9 cellular contexts compared by ENCODE assay signal in the genomic region with DNA sequence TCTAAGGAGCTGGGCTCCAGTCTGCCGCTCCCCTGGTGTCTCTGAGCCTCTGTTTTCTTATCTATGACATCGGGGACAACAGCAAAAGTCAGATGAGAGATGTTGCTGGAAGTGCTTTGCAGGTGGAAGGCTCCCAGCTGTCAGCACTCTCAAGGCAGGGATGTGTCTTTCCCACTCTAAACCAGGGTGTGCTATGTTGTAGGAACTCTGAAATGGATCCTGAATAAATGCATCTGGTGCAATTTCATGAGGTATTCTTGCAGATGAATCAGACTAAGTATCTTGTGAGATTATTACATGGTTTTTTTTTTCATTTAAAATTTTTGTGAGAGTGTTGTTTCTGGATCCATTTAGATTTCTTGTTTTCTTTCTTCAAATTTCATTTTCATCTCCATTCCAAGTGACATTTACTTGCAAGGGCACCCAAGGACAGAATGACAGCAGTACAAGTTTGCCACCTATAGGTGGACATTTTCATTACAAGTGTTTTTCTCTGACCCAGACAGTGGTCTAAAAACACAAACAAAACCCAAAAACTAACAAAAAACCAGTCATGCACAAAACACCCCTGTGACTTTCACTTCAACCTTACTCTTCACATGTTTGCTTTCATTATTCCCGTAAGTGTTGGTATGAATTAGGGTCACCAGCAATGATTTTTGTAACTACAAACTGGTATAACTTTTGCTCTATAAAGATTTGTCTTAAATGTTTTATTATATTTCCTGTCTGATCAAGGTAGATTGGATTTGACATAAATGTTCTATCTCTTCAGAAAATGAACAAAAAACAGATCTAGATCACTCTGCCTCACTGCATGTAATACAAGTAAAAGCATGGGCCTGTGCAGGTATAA. TPM values are rescaled to one million over a fixed set of nuclear protein-coding genes. Genes with fewer than 3 reads are reported as not detected.
DNase-seq lines count a peak whose midpoint lies in the region; ATAC-seq and TF ChIP-seq lines count a peak whose summit lies in the region.
"Had no signal": no experiment of that assay in that cellular context is flagged by ENCODE, and none has a peak within 500 bp of the region (broad histone marks: within the 10 kb centered on the region; RNA-seq: fewer than 3 reads in every experiment).

No MANE protein-coding gene starts in this region.

- H3K27me3 ChIP-seq in gastrocnemius medialis = peaks cover 0 to 3% (median 0%) of the 10 kb centered on the region in 3 donors

- H3K36me3 Mint-ChIP-seq in activated CD4-positive, alpha-beta memory T cell treated with anti-CD3 and anti-CD28 coated beads for 36 hours = no peaks in the 10 kb centered on the region

- intact Hi-C loops in gastrocnemius medialis (cut with DNase I; ENCODE audit: low total_unique reads) = loop anchor here (1.0 kb wide), 1 partner anchor 363 kb away; no protein-coding TSS in a partner anchor
- intact Hi-C loops in activated CD4-positive, alpha-beta memory T cell treated with anti-CD3 and anti-CD28 coated beads for 36 hours (cut with micrococcal nuclease) = loop anchor here (1.0 to 10.0 kb wide), 4 partner anchors 185 to 611 kb away; no protein-coding TSS in a partner anchor

- H3K27ac Mint-ChIP-seq in activated CD4-positive, alpha-beta memory T cell treated with anti-CD3 and anti-CD28 coated beads for 36 hours = no peak overlapping the region

- DNase-seq in EL (peak; percentile 54), RKO (ENCODE audit: low spot score) (peak; percentile 60), fibroblast of mammary gland (ENCODE audit: low read depth) (peak; percentile 66), gastrocnemius medialis (no peak)
- no peak for DNase-seq in stimulated activated naive CD4-positive, alpha-beta T cell (lab: John Stamatoyannopoulos, UW)
- DNase-seq in activated CD4-positive, alpha-beta memory T cell treated with anti-CD3 and anti-CD28 coated beads for 36 hours = no peak

- no peaks in the 10 kb centered on the region for H3K9me3 ChIP-seq in gastrocnemius medialis

- TF ChIP-seq CTCF in fibroblast of mammary gland (conservative IDR thresholded peaks at IDR 0.05; ENCODE audit: control insufficient read depth, insufficient read depth, low read depth, low read length) (peak; percentile 77), gastrocnemius medialis (IDR thresholded peaks at IDR 0.05 in 4 of 5, conservative IDR thresholded peaks at IDR 0.05 in 1 of 5) (peak; percentile 30 to 65 (median 60))

- no peaks in the 10 kb centered on the region for H3K4me1 ChIP-seq in gastrocnemius medialis

- peaks cover 2% of the 10 kb centered on the region for H3K4me1 Mint-ChIP-seq in activated CD4-positive, alpha-beta memory T cell treated with anti-CD3 and anti-CD28 coated beads for 36 hours (ENCODE audit: low read depth)

- H3K27ac ChIP-seq in gastrocnemius medialis = no peak overlapping the region

- CTCF ChIA-PET in activated CD4-positive, alpha-beta memory T cell treated with anti-CD3 and anti-CD28 coated beads for 36 hours (lab: Charles Lee) = interaction anchor here (0.7 to 4.2 kb wide), 7 partner anchors 19 to 478 kb away, joined by 3 to 30 read pairs (median 6); no protein-coding TSS in a partner anchor

- H3K4me3 ChIP-seq in fibroblast of mammary gland (ENCODE audit: control insufficient read depth, low read depth, low read length) = no peak overlapping the region
- H3K4me3 ChIP-seq in gastrocnemius medialis = no peak overlapping the region

- H3K36me3 ChIP-seq in gastrocnemius medialis = no peaks in the 10 kb centered on the region

- H3K9me3 Mint-ChIP-seq in activated CD4-positive, alpha-beta memory T cell treated with anti-CD3 and anti-CD28 coated beads for 36 hours = no peaks in the 10 kb centered on the region

- ATAC-seq in GM19455 (IDR thresholded peaks at IDR 0.05; ENCODE audit: unreplicated experiment) (peak; percentile 43), HG03460 (IDR thresholded peaks at IDR 0.05; ENCODE audit: unreplicated experiment) (peak; percentile 51), gastrocnemius medialis (no peak)

- H3K27me3 Mint-ChIP-seq in activated CD4-positive, alpha-beta memory T cell treated with anti-CD3 and anti-CD28 coated beads for 36 hours = peaks cover 14% of the 10 kb centered on the region

- in situ Hi-C loops in gastrocnemius medialis (cut with MboI; ENCODE audit: low sequenced_read_pairs in 4 of 4) = loop anchor here (5.0 to 25.0 kb wide), 5 partner anchors 365 to 617 kb away; no protein-coding TSS in a partner anchor

- no peak for TF ChIP-seq POLR2A in gastrocnemius medialis (IDR thresholded peaks at IDR 0.05)

- H3K4me3 Mint-ChIP-seq in activated CD4-positive, alpha-beta memory T cell treated with anti-CD3 and anti-CD28 coated beads for 36 hours = no peak overlapping the region

- POLR2A ChIA-PET in activated CD4-positive, alpha-beta memory T cell treated with anti-CD3 and anti-CD28 coated beads for 36 hours (lab: Charles Lee) = no interaction called here

RNA-seq across cellular contexts. Expression of a gene that starts 14.7 kb away (rescaled TPM):
- 1 to 10 TPM in 2 of 4 donors, under 1 TPM in 2; 0.19 to 1.8 (median 0.88) TPM for total RNA-seq in gastrocnemius medialis
- not detected for total RNA-seq in activated CD4-positive, alpha-beta memory T cell treated with anti-CD3 and anti-CD28 coated beads for 36 hours
- total RNA-seq: activated CD8-positive, alpha-beta memory T cell treated with anti-CD3 and anti-CD28 coated beads for 36 hours had no signal

Comparison
In these comparisons a context has a peak if more than half of its experiments do, and no peak if none do; other contexts are left out.
1. DNase-seq: peak in EL (single experiment), RKO (single experiment) and fibroblast of mammary gland (single experiment); none in gastrocnemius medialis (0 of 2), stimulated activated naive CD4-positive, alpha-beta T cell (0 of 6) and activated CD4-positive, alpha-beta memory T cell treated with anti-CD3 and anti-CD28 coated beads for 36 hours (single experiment).
2. ATAC-seq: peak in GM19455 (single experiment) and HG03460 (single experiment); none in gastrocnemius medialis (0 of 2).